8 cellular contexts compared by ENCODE assay signal in the genomic region with DNA sequence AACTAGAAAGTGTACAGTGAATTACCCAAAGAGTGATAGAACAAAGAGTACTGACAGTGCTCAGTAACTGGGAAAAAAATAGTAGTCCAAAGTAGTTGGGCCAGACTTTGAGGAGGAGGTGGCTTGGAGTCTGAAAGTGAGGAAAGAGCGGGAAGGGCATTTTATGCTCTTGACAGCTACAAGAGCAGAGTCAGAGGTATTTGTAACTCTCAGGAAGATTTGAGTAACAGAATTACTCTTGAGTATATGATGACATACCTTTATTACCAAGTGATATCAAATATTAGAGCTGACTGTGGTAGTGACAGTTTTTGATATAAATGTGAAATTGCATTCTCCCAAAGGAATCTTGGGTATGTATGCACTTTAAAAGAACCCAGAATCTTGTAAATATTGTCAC. TPM values are rescaled to one million over a fixed set of nuclear protein-coding genes. Genes with fewer than 3 reads are reported as not detected.
DNase-seq lines count a peak whose midpoint lies in the region; ATAC-seq and TF ChIP-seq lines count a peak whose summit lies in the region.

No MANE protein-coding gene starts in this region.

- intact Hi-C loops in CD8-positive, alpha-beta T cell (cut with DNase I, micrococcal nuclease): loop anchor here (5.0 to 10.0 kb wide), 5 partner anchors 34 to 564 kb away; partner anchors contain the start of genes OCIAD2 (in 2 of the 2), FRYL (in 1 of the 2), OCIAD1 (in 1 of the 2) and TXK (in 1 of the 2)

- POLR2A ChIA-PET in CD8-positive, alpha-beta T cell (lab: Charles Lee): interaction anchor here (1.0 kb wide), 1 partner anchor 204 kb away, joined by 3 read pairs; no protein-coding TSS in a partner anchor

- CTCF ChIA-PET in CD8-positive, alpha-beta T cell (lab: Charles Lee): interaction anchor here (0.9 kb wide), 1 partner anchor 216 kb away, joined by 3 read pairs; no protein-coding TSS in a partner anchor

- H3F3A ChIP-seq in Loucy (ENCODE audit: low read depth) (0 out of 2 replicates have a peak, but pooled peaks cover 2% of the 10 kb centered on the region), neural cell (ENCODE audit: insufficient read depth, low read length, poor library complexity, severe bottlenecking) (no peaks in the 10 kb centered on the region)

- H3K9ac ChIP-seq in Loucy (ENCODE audit: low read depth, low read length, poor library complexity, severe bottlenecking) (peak overlapping the region; percentile 92), neural cell (ENCODE audit: low read length) (peak overlapping the region; percentile 5)

- H2AFZ ChIP-seq in Loucy (ENCODE audit: low read length) (no peak overlapping the region), neural cell (ENCODE audit: low read depth, low read length) (no peak overlapping the region)

- TF ChIP-seq CTCF in CD8-positive, alpha-beta T cell (IDR thresholded peaks at IDR 0.05): no peak
- TF ChIP-seq CTCF in Loucy (conservative IDR thresholded peaks at IDR 0.05; ENCODE audit: low read length): no peak
- TF ChIP-seq CTCF in chondrocyte (IDR thresholded peaks at IDR 0.05): no peak
- no peak for TF ChIP-seq CTCF in neural cell (IDR thresholded peaks at IDR 0.05; ENCODE audit: poor library complexity, severe bottlenecking)
- TF ChIP-seq CTCF in WERI-Rb-1 (IDR thresholded peaks at IDR 0.05; ENCODE audit: low read depth, low read length): no peak

- H3K27me3 ChIP-seq in CD8-positive, alpha-beta T cell (ENCODE audit: insufficient read depth, low read length): no peaks in the 10 kb centered on the region
- H3K27me3 ChIP-seq in Loucy (ENCODE audit: insufficient read depth, low read length, poor library complexity, severe bottlenecking) (no peaks in the 10 kb centered on the region), neural cell (ENCODE audit: insufficient read depth, low read depth, low read length) (no peaks in the 10 kb centered on the region), WERI-Rb-1 (ENCODE audit: insufficient read depth, low read depth, severe bottlenecking) (no peaks in the 10 kb centered on the region)

- H3K9me3 Mint-ChIP-seq in CD8-positive, alpha-beta T cell: no peaks in the 10 kb centered on the region
- H3K9me3 Mint-ChIP-seq in chondrocyte (ENCODE audit: low read depth): no peaks in the 10 kb centered on the region

- H4K20me1 ChIP-seq in Loucy (ENCODE audit: insufficient read depth, low read length, poor library complexity, severe bottlenecking): peaks cover 56% of the 10 kb centered on the region
- H4K20me1 ChIP-seq in neural cell (ENCODE audit: insufficient read depth): peaks cover 4% of the 10 kb centered on the region

- no peak for TF ChIP-seq EP300 in neural cell (conservative IDR thresholded peaks at IDR 0.05; ENCODE audit: poor library complexity, severe bottlenecking)

- H3K4me2 ChIP-seq in Loucy (ENCODE audit: low read depth, low read length, poor library complexity, severe bottlenecking) (peak overlapping the region; percentile 94), neural cell (ENCODE audit: low read length) (peak overlapping the region; percentile 92)

- H3K9me2 ChIP-seq in Loucy (replicated peaks; ENCODE audit: low read depth, low read length) (no peaks in the 10 kb centered on the region), neural cell (ENCODE audit: insufficient read depth, low read length) (no peaks in the 10 kb centered on the region)

- no peak for DNase-seq in CD8-positive, alpha-beta T cell
- DNase-seq in chondrocyte (ENCODE audit: low spot score) (no peak), NCI-H1092 treated with DMSO at 0.1 percent for 48 hours (lab: John Stamatoyannopoulos, UW) (no peak), GM19240 (ENCODE audit: insufficient read length, low spot score) (no peak), WERI-Rb-1 (no peak)

- no peak for ATAC-seq in CD8-positive, alpha-beta T cell
- ATAC-seq in GM21360 (IDR thresholded peaks at IDR 0.05; ENCODE audit: unreplicated experiment): no peak

- peaks cover 67% of the 10 kb centered on the region for H3K4me1 Mint-ChIP-seq in CD8-positive, alpha-beta T cell (ENCODE audit: low read depth)
- H3K4me1 Mint-ChIP-seq in chondrocyte (ENCODE audit: low read depth): peaks cover 61% of the 10 kb centered on the region

- H3K4me3 ChIP-seq in CD8-positive, alpha-beta T cell (ENCODE audit: low read depth, low read length): no peak overlapping the region
- H3K4me3 ChIP-seq in Loucy (ENCODE audit: low read length, poor library complexity, severe bottlenecking) (peak overlapping the region; percentile 90), neural cell (ENCODE audit: low read length) (peak overlapping the region; percentile 87), WERI-Rb-1 (ENCODE audit: low read depth, low read length) (no peak overlapping the region; the same call in 1 of the 2 replicates)

- H3K36me3 ChIP-seq in CD8-positive, alpha-beta T cell (ENCODE audit: insufficient read depth, low read length): no peaks in the 10 kb centered on the region
- no peaks in the 10 kb centered on the region for H3K36me3 ChIP-seq in Loucy (ENCODE audit: insufficient read depth, low read length)
- H3K36me3 ChIP-seq in neural cell (ENCODE audit: insufficient read depth, low read length): no peaks in the 10 kb centered on the region
- peaks cover 8% of the 10 kb centered on the region for H3K36me3 ChIP-seq in WERI-Rb-1

- no peak overlapping the region for H3K27ac Mint-ChIP-seq in CD8-positive, alpha-beta T cell
- peak overlapping the region; percentile 92 for H3K27ac Mint-ChIP-seq in chondrocyte (ENCODE audit: unreplicated experiment)

- no peaks in the 10 kb centered on the region for H3K27me3 Mint-ChIP-seq in CD8-positive, alpha-beta T cell (ENCODE audit: low read depth)
- no peaks in the 10 kb centered on the region for H3K27me3 Mint-ChIP-seq in chondrocyte (ENCODE audit: low read depth)

- H3K27ac ChIP-seq in CD8-positive, alpha-beta T cell (ENCODE audit: low read depth, low read length): no peak overlapping the region
- no peak overlapping the region for H3K27ac ChIP-seq in neural cell (ENCODE audit: low read length)
- no peak overlapping the region for H3K27ac ChIP-seq in WERI-Rb-1

- H3K36me3 Mint-ChIP-seq in CD8-positive, alpha-beta T cell: peaks cover 19% of the 10 kb centered on the region
- H3K36me3 Mint-ChIP-seq in chondrocyte (ENCODE audit: low read depth): no peaks in the 10 kb centered on the region

- H3K4me1 ChIP-seq in CD8-positive, alpha-beta T cell (ENCODE audit: insufficient read depth, low read length): peaks cover 50% of the 10 kb centered on the region
- H3K4me1 ChIP-seq in Loucy (ENCODE audit: insufficient read depth, low read length, poor library complexity, severe bottlenecking): peaks cover 57% of the 10 kb centered on the region

- H3K4me3 Mint-ChIP-seq in CD8-positive, alpha-beta T cell: peak overlapping the region; percentile 99
- peak overlapping the region; percentile 95 for H3K4me3 Mint-ChIP-seq in chondrocyte (ENCODE audit: unreplicated experiment)

- no peak for TF ChIP-seq RAD21 in neural cell (conservative IDR thresholded peaks at IDR 0.05)

- peaks cover 66% of the 10 kb centered on the region for H3K79me2 ChIP-seq in Loucy (ENCODE audit: insufficient read depth, low read length)
- peaks cover 64% of the 10 kb centered on the region for H3K79me2 ChIP-seq in neural cell (replicated peaks; ENCODE audit: insufficient read depth, low read length)

- H3K9me3 ChIP-seq in CD8-positive, alpha-beta T cell (ENCODE audit: low read length): no peaks in the 10 kb centered on the region
- H3K9me3 ChIP-seq in Loucy (ENCODE audit: insufficient read depth, low read depth, low read length) (no peaks in the 10 kb centered on the region), neural cell (ENCODE audit: low read length) (no peaks in the 10 kb centered on the region), WERI-Rb-1 (ENCODE audit: severe bottlenecking) (no peaks in the 10 kb centered on the region)

TF ChIP-seq in neural cell, 6 proteins besides CTCF, POLR2A, EP300 and RAD21:
- TF ChIP-seq REST (IDR thresholded peaks at IDR 0.05; ENCODE audit: borderline replicate concordance): no peak
- no peak for TF ChIP-seq MXI1 (conservative IDR thresholded peaks at IDR 0.05; ENCODE audit: poor library complexity, severe bottlenecking)
- TF ChIP-seq TAF1 (IDR thresholded peaks at IDR 0.05; ENCODE audit: low read depth): no peak
- TF ChIP-seq EZH2 (IDR thresholded peaks at IDR 0.05; ENCODE audit: borderline replicate concordance, insufficient read depth, low read length, poor library complexity, severe bottlenecking): no peak
- no peak for TF ChIP-seq POLR2AphosphoS5 (IDR thresholded peaks at IDR 0.05)

RNA-seq across cellular contexts. Expression of gene SLAIN2, which starts 2.2 kb away (rescaled TPM):
- 10 to 100 TPM; 62.4 to 76.5 TPM for total RNA-seq in CD8-positive, alpha-beta T cell
- total RNA-seq in chondrocyte: 80.4 to 84.4 TPM (median 84.2 TPM) in 3 replicates
- polyA plus RNA-seq in neural cell: 18.0 and 43.2 TPM in 2 replicates
- polyA minus RNA-seq in neural cell: 175 and 199 TPM in 2 replicates

Comparison
In these comparisons a context has a peak if more than half of its experiments do, and no peak if none do; other contexts are left out.
1. H3K4me3 ChIP-seq: peak in Loucy (single experiment) and neural cell (single experiment); none in CD8-positive, alpha-beta T cell (single experiment) and WERI-Rb-1 (single experiment).